ENCODE assay signal across 1 cellular context in genomic region chr22:41904450-41905410, GRCh38.
A peak's percentile ranks its signal among the peaks of the same experiment; 100 is the strongest.
TF ChIP-seq lines count a peak whose summit lies in the region.

No MANE protein-coding gene starts in this region.

TF ChIP-seq in K562, 482 proteins besides CTCF, POLR2A, EP300 and RAD21:
- TF ChIP-seq POLR2G (IDR thresholded peaks at IDR 0.05; ENCODE audit: low read depth, low read length) = peak; percentile 74
- TF ChIP-seq OTX1 (CRISPR knock-in tag; IDR thresholded peaks at IDR 0.05) = no peak
- TF ChIP-seq TCF15 (CRISPR knock-in tag; IDR thresholded peaks at IDR 0.05) = no peak
- TF ChIP-seq REST (CRISPR knock-in tag; IDR thresholded peaks at IDR 0.05; ENCODE audit: low read depth) = no peak
- TF ChIP-seq POLR2B (IDR thresholded peaks at IDR 0.05; ENCODE audit: low read depth, partially characterized antibody) = peak; percentile 37
- no peak for TF ChIP-seq JUN (IDR thresholded peaks at IDR 0.05; ENCODE audit: borderline replicate concordance, low read depth, low read length)
- TF ChIP-seq JUN (CRISPR knock-in tag; IDR thresholded peaks at IDR 0.05; ENCODE audit: borderline replicate concordance) = no peak
- TF ChIP-seq BRF1 (IDR thresholded peaks at IDR 0.05; ENCODE audit: borderline replicate concordance, extremely low read depth, insufficient read length) = no peak
- TF ChIP-seq ZNF507 (tag; conservative IDR thresholded peaks at IDR 0.05) = no peak
- no peak for TF ChIP-seq HNRNPK (IDR thresholded peaks at IDR 0.05; ENCODE audit: low read depth, low read length, poor library complexity, severe bottlenecking)
- no peak for TF ChIP-seq ASH1L (IDR thresholded peaks at IDR 0.05; ENCODE audit: borderline replicate concordance, low read depth, partially characterized antibody)
- TF ChIP-seq HDGF (IDR thresholded peaks at IDR 0.05) = no peak
- no peak for TF ChIP-seq MBD2 (IDR thresholded peaks at IDR 0.05; ENCODE audit: borderline replicate concordance, low read depth)
- TF ChIP-seq ZBED1 (IDR thresholded peaks at IDR 0.05) = no peak
- no peak for TF ChIP-seq ZBTB9 (CRISPR knock-in tag; IDR thresholded peaks at IDR 0.05)
- TF ChIP-seq KHSRP (IDR thresholded peaks at IDR 0.05) = no peak
- TF ChIP-seq HCFC1 (IDR thresholded peaks at IDR 0.05; ENCODE audit: low read depth, low read length) = no peak
- TF ChIP-seq, protein P1, sequence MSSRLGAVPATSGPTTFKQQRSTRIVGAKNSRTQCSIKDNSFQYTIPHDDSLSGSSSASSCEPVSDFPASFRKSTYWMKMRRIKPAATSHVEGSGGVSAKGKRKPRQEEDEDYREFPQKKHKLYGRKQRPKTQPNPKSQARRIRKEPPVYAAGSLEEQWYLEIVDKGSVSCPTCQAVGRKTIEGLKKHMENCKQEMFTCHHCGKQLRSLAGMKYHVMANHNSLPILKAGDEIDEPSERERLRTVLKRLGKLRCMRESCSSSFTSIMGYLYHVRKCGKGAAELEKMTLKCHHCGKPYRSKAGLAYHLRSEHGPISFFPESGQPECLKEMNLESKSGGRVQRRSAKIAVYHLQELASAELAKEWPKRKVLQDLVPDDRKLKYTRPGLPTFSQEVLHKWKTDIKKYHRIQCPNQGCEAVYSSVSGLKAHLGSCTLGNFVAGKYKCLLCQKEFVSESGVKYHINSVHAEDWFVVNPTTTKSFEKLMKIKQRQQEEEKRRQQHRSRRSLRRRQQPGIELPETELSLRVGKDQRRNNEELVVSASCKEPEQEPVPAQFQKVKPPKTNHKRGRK (tag; IDR thresholded peaks at IDR 0.05) = no peak
- no peak for TF ChIP-seq YY1 (IDR thresholded peaks at IDR 0.05; ENCODE audit: borderline replicate concordance in 1 of 3, control insufficient read depth in 1 of 3, extremely low read depth in 1 of 3, insufficient read depth in 3 of 3, insufficient read length in 1 of 3, insufficient replicate concordance in 2 of 3, low read depth in 1 of 3, low read length in 2 of 3)
- no peak for TF ChIP-seq CC2D1A (IDR thresholded peaks at IDR 0.05)
- peak; percentile 83 for TF ChIP-seq RBM22 (IDR thresholded peaks at IDR 0.05; ENCODE audit: low read depth, low read length, poor library complexity, severe bottlenecking)
- TF ChIP-seq PCBP2 (IDR thresholded peaks at IDR 0.05; ENCODE audit: low read depth, low read length, poor library complexity, severe bottlenecking) = no peak
- peak; percentile 68; the same call in 1 of the 2 replicates for TF ChIP-seq POLR2AphosphoS2 (IDR thresholded peaks at IDR 0.05; ENCODE audit: low read length)
